1 cellular context compared by ENCODE assay signal in the genomic region with DNA sequence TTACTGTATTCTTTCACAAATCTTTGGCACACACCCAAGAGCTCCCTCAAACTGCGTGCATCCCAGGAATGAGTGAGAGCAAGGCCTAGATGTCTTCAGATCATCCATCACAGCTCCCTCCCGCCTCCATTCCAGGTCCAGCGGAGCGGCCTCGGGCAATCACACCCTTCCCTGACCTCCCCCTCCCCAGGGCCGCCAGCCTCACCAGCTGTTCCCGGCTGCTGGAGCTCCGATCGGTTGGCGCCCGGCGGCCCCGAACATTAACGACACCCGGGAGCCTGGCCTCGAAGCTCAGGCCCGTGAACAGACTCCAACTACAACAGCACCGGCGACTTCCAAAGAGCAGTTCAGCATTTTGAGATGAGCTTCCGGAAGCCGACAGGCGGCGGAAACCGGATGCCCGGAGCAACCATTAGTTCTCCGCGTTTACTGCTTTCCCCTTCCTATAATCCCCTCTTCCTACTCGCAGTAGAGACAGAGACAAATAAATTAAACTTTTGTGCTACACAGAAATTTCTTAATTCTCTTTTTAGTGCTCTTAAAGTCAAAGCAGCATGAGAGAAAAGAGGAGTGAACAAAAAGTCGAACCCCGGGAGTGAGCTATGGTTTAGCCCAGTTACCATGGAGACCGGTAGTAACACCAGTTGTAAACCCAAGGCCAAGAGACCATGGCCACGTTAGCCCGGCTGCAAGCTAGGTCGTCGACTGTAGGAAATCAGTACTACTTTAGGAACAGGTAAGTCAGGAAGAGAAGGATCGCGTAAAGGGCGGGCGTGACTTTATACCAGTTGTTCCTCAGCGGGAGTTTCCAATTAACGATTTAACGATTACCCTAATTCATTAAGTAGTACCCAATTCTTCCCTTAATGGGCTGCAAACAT.
TF ChIP-seq lines count a peak whose summit lies in the region.

Gene GPATCH2, minus strand, starts transcription at position 380 of the 881 bp plus-strand sequence. Its CDS starts 119 bp downstream, at position 261.
A gene with protein sequence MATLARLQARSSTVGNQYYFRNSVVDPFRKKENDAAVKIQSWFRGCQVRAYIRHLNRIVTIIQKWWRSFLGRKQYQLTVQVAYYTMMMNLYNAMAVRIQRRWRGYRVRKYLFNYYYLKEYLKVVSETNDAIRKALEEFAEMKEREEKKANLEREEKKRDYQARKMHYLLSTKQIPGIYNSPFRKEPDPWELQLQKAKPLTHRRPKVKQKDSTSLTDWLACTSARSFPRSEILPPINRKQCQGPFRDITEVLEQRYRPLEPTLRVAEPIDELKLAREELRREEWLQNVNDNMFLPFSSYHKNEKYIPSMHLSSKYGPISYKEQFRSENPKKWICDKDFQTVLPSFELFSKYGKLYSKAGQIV (plus strand): TSS at position 634 of the 881 bp plus-strand sequence. CDS start 35 bp downstream, at position 669.

TF ChIP-seq in HepG2, 621 proteins besides CTCF, POLR2A, EP300 and RAD21 (continued from another document and continues in another):
- TF ChIP-seq CSRNP1 (CRISPR knock-in tag; IDR thresholded peaks at IDR 0.05) (peak; percentile 37; the same call in 1 of the 2 replicates), ZNF230 (CRISPR knock-in tag; IDR thresholded peaks at IDR 0.05) (peak; percentile 74; the same call in 1 of the 2 replicates), BCL6 (CRISPR knock-in tag; IDR thresholded peaks at IDR 0.05) (0 out of 2 replicates have a peak, but pooled peaks have one; percentile 15), HOXA3 (CRISPR knock-in tag; IDR thresholded peaks at IDR 0.05) (peak; percentile 20), ZNF777 (CRISPR knock-in tag; IDR thresholded peaks at IDR 0.05) (0 out of 2 replicates have a peak, but pooled peaks have one; percentile 42), SOX13 (IDR thresholded peaks at IDR 0.05) (no peak), SOX13 (CRISPR knock-in tag; conservative IDR thresholded peaks at IDR 0.05 in 1 of 2, IDR thresholded peaks at IDR 0.05 in 1 of 2) (peak in 1 of 2 experiments; percentile 12; a peak in 1 of 4 replicates), ZKSCAN8 (CRISPR knock-in tag; IDR thresholded peaks at IDR 0.05; ENCODE audit: borderline replicate concordance) (0 out of 2 replicates have a peak, but pooled peaks have one; percentile 28), MAX (IDR thresholded peaks at IDR 0.05) (peak; percentile 80), ZNF598 (CRISPR knock-in tag; IDR thresholded peaks at IDR 0.05; ENCODE audit: borderline replicate concordance) (0 out of 2 replicates have a peak, but pooled peaks have one; percentile 51), RXRA (CRISPR knock-in tag; IDR thresholded peaks at IDR 0.05) (peak; percentile 58; the same call in 1 of the 2 replicates), ZZZ3 (CRISPR knock-in tag; IDR thresholded peaks at IDR 0.05; ENCODE audit: borderline replicate concordance) (peak; percentile 81; the same call in 1 of the 2 replicates), ZNF143 (CRISPR knock-in tag; IDR thresholded peaks at IDR 0.05) (no peak), ZBTB40 (IDR thresholded peaks at IDR 0.05) (peak; percentile 60), ZBTB40 (CRISPR knock-in tag; IDR thresholded peaks at IDR 0.05) (no peak), XBP1 (CRISPR knock-in tag; IDR thresholded peaks at IDR 0.05) (0 out of 2 replicates have a peak, but pooled peaks have one; percentile 50), ZFY (CRISPR knock-in tag; IDR thresholded peaks at IDR 0.05) (peak; percentile 94), IRF2 (CRISPR knock-in tag; IDR thresholded peaks at IDR 0.05) (peak; percentile 50; the same call in 1 of the 2 replicates), NR2F2 (IDR thresholded peaks at IDR 0.05; ENCODE audit: borderline replicate concordance, low read depth) (no peak), ETV5 (CRISPR knock-in tag; IDR thresholded peaks at IDR 0.05; ENCODE audit: borderline replicate concordance) (peak; percentile 69; the same call in 1 of the 2 replicates), TCF12 (IDR thresholded peaks at IDR 0.05) (no peak), TCF12 (CRISPR knock-in tag; IDR thresholded peaks at IDR 0.05) (peak; percentile 33; the same call in 1 of the 2 replicates), GFI1 (CRISPR knock-in tag; IDR thresholded peaks at IDR 0.05; ENCODE audit: borderline replicate concordance) (0 out of 2 replicates have a peak, but pooled peaks have one; percentile 12), ZNF546 (CRISPR knock-in tag; conservative IDR thresholded peaks at IDR 0.05) (no peak), ZSCAN22 (CRISPR knock-in tag; IDR thresholded peaks at IDR 0.05) (no peak), FOXO1 (CRISPR knock-in tag; IDR thresholded peaks at IDR 0.05) (peak; percentile 55; the same call in 1 of the 2 replicates), ZNF704 (CRISPR knock-in tag; IDR thresholded peaks at IDR 0.05; ENCODE audit: borderline replicate concordance) (0 out of 2 replicates have a peak, but pooled peaks have one; percentile 44), NKX3-1 (CRISPR knock-in tag; IDR thresholded peaks at IDR 0.05) (peak; percentile 61; the same call in 1 of the 2 replicates), TOPORS (CRISPR knock-in tag; IDR thresholded peaks at IDR 0.05) (no peak), POLR2G (IDR thresholded peaks at IDR 0.05; ENCODE audit: low read depth, low read length) (peak; percentile 83), ZNF639 (CRISPR knock-in tag; conservative IDR thresholded peaks at IDR 0.05) (no peak; the same call in 1 of the 2 replicates), GTF3A (CRISPR knock-in tag; conservative IDR thresholded peaks at IDR 0.05) (no peak), IKZF1 (IDR thresholded peaks at IDR 0.05) (no peak), ATF4 (CRISPR knock-in tag; IDR thresholded peaks at IDR 0.05) (0 out of 4 replicates have a peak, but pooled peaks of 1 of the 2 experiments have one; percentile 24)
- TF ChIP-seq, protein P1, sequence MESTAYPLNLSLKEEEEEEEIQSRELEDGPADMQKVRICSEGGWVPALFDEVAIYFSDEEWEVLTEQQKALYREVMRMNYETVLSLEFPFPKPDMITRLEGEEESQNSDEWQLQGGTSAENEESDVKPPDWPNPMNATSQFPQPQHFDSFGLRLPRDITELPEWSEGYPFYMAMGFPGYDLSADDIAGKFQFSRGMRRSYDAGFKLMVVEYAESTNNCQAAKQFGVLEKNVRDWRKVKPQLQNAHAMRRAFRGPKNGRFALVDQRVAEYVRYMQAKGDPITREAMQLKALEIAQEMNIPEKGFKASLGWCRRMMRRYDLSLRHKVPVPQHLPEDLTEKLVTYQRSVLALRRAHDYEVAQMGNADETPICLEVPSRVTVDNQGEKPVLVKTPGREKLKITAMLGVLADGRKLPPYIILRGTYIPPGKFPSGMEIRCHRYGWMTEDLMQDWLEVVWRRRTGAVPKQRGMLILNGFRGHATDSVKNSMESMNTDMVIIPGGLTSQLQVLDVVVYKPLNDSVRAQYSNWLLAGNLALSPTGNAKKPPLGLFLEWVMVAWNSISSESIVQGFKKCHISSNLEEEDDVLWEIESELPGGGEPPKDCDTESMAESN (CRISPR knock-in tag; conservative IDR thresholded peaks at IDR 0.05), result peak; percentile 54; the same call in 1 of the 2 replicates
- TF ChIP-seq, protein P2, sequence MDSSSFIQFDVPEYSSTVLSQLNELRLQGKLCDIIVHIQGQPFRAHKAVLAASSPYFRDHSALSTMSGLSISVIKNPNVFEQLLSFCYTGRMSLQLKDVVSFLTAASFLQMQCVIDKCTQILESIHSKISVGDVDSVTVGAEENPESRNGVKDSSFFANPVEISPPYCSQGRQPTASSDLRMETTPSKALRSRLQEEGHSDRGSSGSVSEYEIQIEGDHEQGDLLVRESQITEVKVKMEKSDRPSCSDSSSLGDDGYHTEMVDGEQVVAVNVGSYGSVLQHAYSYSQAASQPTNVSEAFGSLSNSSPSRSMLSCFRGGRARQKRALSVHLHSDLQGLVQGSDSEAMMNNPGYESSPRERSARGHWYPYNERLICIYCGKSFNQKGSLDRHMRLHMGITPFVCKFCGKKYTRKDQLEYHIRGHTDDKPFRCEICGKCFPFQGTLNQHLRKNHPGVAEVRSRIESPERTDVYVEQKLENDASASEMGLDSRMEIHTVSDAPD (CRISPR knock-in tag; IDR thresholded peaks at IDR 0.05), result 0 out of 2 replicates have a peak, but pooled peaks have one; percentile 37
